In genomic region chr3:172040078-172040975, GRCh38 we compare ENCODE assay signal across 8 cellular contexts. TPM values are rescaled to one million over a fixed set of nuclear protein-coding genes. Genes with fewer than 3 reads are reported as not detected.
DNase-seq lines count a peak whose midpoint lies in the region; ATAC-seq and TF ChIP-seq lines count a peak whose summit lies in the region.

No MANE protein-coding gene starts in this region.

- no peaks in the 10 kb centered on the region for H3K9me3 Mint-ChIP-seq in activated B cell treated with CpG ODN at 0.5 μM for 24 hours

- no peak for TF ChIP-seq CTCF in activated B cell treated with CpG ODN at 0.5 μM for 24 hours (IDR thresholded peaks at IDR 0.05)

- peak; percentile 88 for DNase-seq in H7
- DNase-seq in NCI-H1105 treated with DMSO at 0.1 percent for 48 hours (lab: John Stamatoyannopoulos, UW), result peak; percentile 41
- peak; percentile 37 for DNase-seq in activated B cell treated with CpG ODN at 0.5 μM for 24 hours
- DNase-seq in cortex of kidney (lab: John Stamatoyannopoulos, UW), result peak; percentile 50
- DNase-seq in stimulated activated CD4-positive, alpha-beta T cell treated with anti-CD3 and anti-CD28 coated beads, Interleukin-15, amount 100 ng/mL, for 24 hours, result peak; percentile 50
- DNase-seq in NCI-H1694 treated with DMSO at 0.1 percent for 48 hours (lab: John Stamatoyannopoulos, UW), result no peak

- peak overlapping the region; percentile 97 for H3K4me3 ChIP-seq in H7 (ENCODE audit: insufficient read depth, low read depth, low read length)

- peaks cover 7% of the 10 kb centered on the region for H3K4me1 Mint-ChIP-seq in activated B cell treated with CpG ODN at 0.5 μM for 24 hours

- peak overlapping the region; percentile 91 for H3K9ac ChIP-seq in ES-I3 (ENCODE audit: low read depth, low read length)

- H3K36me3 ChIP-seq in ES-I3 (ENCODE audit: insufficient read depth, low read length) (no peaks in the 10 kb centered on the region), H7 (replicated peaks; ENCODE audit: control insufficient read depth, insufficient read depth, low read length) (no peaks in the 10 kb centered on the region)

- no peak overlapping the region for H3K27ac Mint-ChIP-seq in activated B cell treated with CpG ODN at 0.5 μM for 24 hours

- intact Hi-C loops in activated B cell treated with CpG ODN at 0.5 μM for 24 hours (cut with micrococcal nuclease), result no loop called here

- peaks cover 14% of the 10 kb centered on the region; the same call in 1 of the 2 replicates for H3K4me1 ChIP-seq in ES-I3 (ENCODE audit: insufficient read depth, low read length)

- peaks cover 4% of the 10 kb centered on the region for H3K36me3 Mint-ChIP-seq in activated B cell treated with CpG ODN at 0.5 μM for 24 hours (ENCODE audit: low read depth)

- no peaks in the 10 kb centered on the region for H3K9me3 ChIP-seq in ES-I3 (ENCODE audit: control insufficient read depth, insufficient read depth, low read length)

- peak overlapping the region; percentile 97 for H3K4me3 Mint-ChIP-seq in activated B cell treated with CpG ODN at 0.5 μM for 24 hours

- ATAC-seq in activated B cell treated with CpG ODN at 0.5 μM for 24 hours (ENCODE audit: low read depth), result peak; percentile 26

- POLR2A ChIA-PET in activated B cell treated with CpG ODN at 0.5 μM for 24 hours (lab: Charles Lee), result no interaction called here

- H3K27me3 ChIP-seq in H7 (ENCODE audit: control insufficient read depth, insufficient read depth, low read length), result no peaks in the 10 kb centered on the region
- H3K27me3 ChIP-seq in layer of hippocampus (ENCODE audit: control insufficient read depth, insufficient read depth, low read length), result no peaks in the 10 kb centered on the region

- peak overlapping the region; percentile 87 for H3K27ac ChIP-seq in layer of hippocampus (ENCODE audit: low read depth, low read length)

- peaks cover 2% of the 10 kb centered on the region for H3K27me3 Mint-ChIP-seq in activated B cell treated with CpG ODN at 0.5 μM for 24 hours

- CTCF ChIA-PET in activated B cell treated with CpG ODN at 0.5 μM for 24 hours (lab: Charles Lee), result no interaction called here

RNA-seq across cellular contexts. Expression of gene FNDC3B, which starts 0.9 kb away (rescaled TPM):
- total RNA-seq in H7 (2014; rRNA removed; shearing (Covaris generic)), result 24.2 and 28.7 TPM in 2 replicates
- total RNA-seq in activated B cell treated with CpG ODN at 0.5 μM for 24 hours, result 8.0 and 9.3 TPM in 2 replicates
